Comparison of ENCODE assay signal across 31 cellular contexts in the genomic region with DNA sequence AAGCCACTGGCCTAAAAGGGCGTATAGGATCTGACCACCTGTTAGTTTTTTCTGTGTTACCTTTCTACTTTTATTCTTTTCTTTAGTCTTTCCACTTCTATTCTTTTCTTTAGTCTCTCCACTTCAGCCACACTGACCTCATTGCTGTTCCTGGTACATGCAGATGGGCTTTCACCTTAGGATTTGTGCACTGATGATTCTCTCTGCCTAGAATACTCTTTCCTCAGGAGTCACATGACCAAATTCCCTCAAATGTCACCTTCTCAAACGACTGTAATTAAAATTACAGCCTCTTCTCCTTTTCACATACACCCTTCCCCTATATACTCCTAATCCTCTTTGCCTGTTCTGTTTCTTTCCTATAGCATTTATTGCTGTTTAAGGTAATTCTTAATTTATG. TPM values are rescaled to one million over a fixed set of nuclear protein-coding genes. Genes with fewer than 3 reads are reported as not detected.
"Had no signal": no experiment of that assay in that cellular context is flagged by ENCODE, and none has a peak within 500 bp of the region (broad histone marks: within the 10 kb centered on the region; RNA-seq: fewer than 3 reads in every experiment).

No MANE protein-coding gene starts in this region.

- FAIRE-seq: small intestine had no signal

- H3K4me1 ChIP-seq: neural progenitor cell, parathyroid adenoma, spleen, tibial nerve, uterus had no signal

- H3K4me3 ChIP-seq: hepatocyte, lower lobe of right lung, neural progenitor cell, sigmoid colon, spleen, tibial nerve, uterus had no signal

- H3K9ac ChIP-seq: neural progenitor cell, parathyroid adenoma had no signal

- DNase-seq: islet precursor cell; lower lobe of right lung; mammary epithelial cell; mesenchymal stem cell; naive B cell; natural killer cell; nephron progenitor cell; occipital lobe; right cardiac atrium; sigmoid colon; small intestine; spleen; stimulated activated CD4-positive, alpha-beta T cell treated with anti-CD3 and anti-CD28 coated beads, Interleukin-4, amount 100 ng/mL, for 24 hours; stimulated activated naive CD4-positive, alpha-beta T cell treated with Interleukin-2 at 50 U/mL for 16 hours; stimulated activated naive CD8-positive, alpha-beta T cell treated with anti-CD3 and anti-CD28 coated beads, Interleukin-15, amount 100 ng/mL, for 72 hours; substantia nigra; uterus had no signal

- H3K36me3 ChIP-seq: lower lobe of right lung, neural progenitor cell, neutrophil, sigmoid colon, spleen, tibial nerve, uterus had no signal

- ATAC-seq: natural killer cell; right cardiac atrium; stimulated activated effector memory CD8-positive, alpha-beta T cell treated with anti-CD3 and anti-CD28 coated beads, Interleukin-12 subunit alpha, Interleukin-12 subunit beta, amount 100 ng/mL, for 72 hours; stimulated activated naive CD8-positive, alpha-beta T cell treated with anti-CD3 and anti-CD28 coated beads, Interleukin-15, amount 100 ng/mL, for 72 hours had no signal

- H3K9me3 ChIP-seq: lower lobe of right lung, neutrophil, sigmoid colon, spleen, tibial nerve, uterus had no signal

- H3K27ac ChIP-seq: hepatocyte, lower lobe of right lung, neural progenitor cell, neutrophil, parathyroid adenoma, sigmoid colon, spleen, tibial nerve, uterus had no signal

- H3K27me3 ChIP-seq: hepatocyte, neural progenitor cell, neutrophil, sigmoid colon, spleen, tibial nerve, uterus had no signal

RNA-seq across cellular contexts. Expression of a gene that starts 57.8 kb away (rescaled TPM):
- total RNA-seq: hepatocyte, kidney epithelial cell, lower lobe of right lung, mammary epithelial cell, mononuclear cell, natural killer cell, occipital lobe, osteocyte, posterior vena cava, pulmonary artery endothelial cell, renal cortical epithelial cell, right cardiac atrium, sigmoid colon, spleen, temporal lobe, tibial nerve, ureter, uterus had no signal
